Comparison of ENCODE assay signal across 2 cellular contexts in genomic region chr22:37556750-37557149, GRCh38.
TF ChIP-seq lines count a peak whose summit lies in the region.

No MANE protein-coding gene starts in this region.

TF ChIP-seq in IMR-90, 13 proteins besides CTCF, POLR2A, EP300 and RAD21:
- TF ChIP-seq RFX5 (IDR thresholded peaks at IDR 0.05; ENCODE audit: low read depth, low read length), result no peak
- TF ChIP-seq CEBPB (IDR thresholded peaks at IDR 0.05; ENCODE audit: low read depth, low read length), result no peak
- no peak for TF ChIP-seq MXI1 (IDR thresholded peaks at IDR 0.05; ENCODE audit: borderline replicate concordance, low read depth, low read length)
- TF ChIP-seq FOS (IDR thresholded peaks at IDR 0.05; ENCODE audit: low read depth, low read length), result no peak
- TF ChIP-seq CHD1 (IDR thresholded peaks at IDR 0.05; ENCODE audit: low read depth, low read length), result no peak
- no peak for TF ChIP-seq MAZ (IDR thresholded peaks at IDR 0.05; ENCODE audit: borderline replicate concordance, low read depth, low read length)
- TF ChIP-seq MAFK (IDR thresholded peaks at IDR 0.05; ENCODE audit: low read depth, low read length), result no peak
- TF ChIP-seq NFE2L2 (IDR thresholded peaks at IDR 0.05; ENCODE audit: low read depth, low read length), result no peak
TF ChIP-seq in IMR-90: peak in this region for 0.

TF ChIP-seq in endothelial cell of umbilical vein, 7 proteins besides CTCF, POLR2A, EP300 and RAD21:
- TF ChIP-seq EZH2 (IDR thresholded peaks at IDR 0.05; ENCODE audit: borderline replicate concordance, low read depth, low read length, severe bottlenecking) (no peak), MAX (IDR thresholded peaks at IDR 0.05; ENCODE audit: insufficient read depth, insufficient read length) (no peak), MYC (IDR thresholded peaks at IDR 0.05; ENCODE audit: low read depth, low read length) (no peak), FOS (IDR thresholded peaks at IDR 0.05; ENCODE audit: borderline replicate concordance, insufficient read depth, low read length) (no peak), JUN (IDR thresholded peaks at IDR 0.05; ENCODE audit: borderline replicate concordance, insufficient read depth, insufficient read length, low read depth) (no peak), POLR2AphosphoS5 (IDR thresholded peaks at IDR 0.05; ENCODE audit: insufficient read depth, low read depth, low read length) (no peak), GATA2 (IDR thresholded peaks at IDR 0.05; ENCODE audit: insufficient read depth, insufficient read length, low read depth, low read length) (no peak)
TF ChIP-seq in endothelial cell of umbilical vein: peak in this region for 0.
